In genomic region chr22:39061282-39061681, GRCh38 we compare ENCODE assay signal across 9 cellular contexts. TPM values are rescaled to one million over a fixed set of nuclear protein-coding genes. Genes with fewer than 3 reads are reported as not detected.
"Had no signal": no experiment of that assay in that cellular context is flagged by ENCODE, and none has a peak within 500 bp of the region (broad histone marks: within the 10 kb centered on the region; RNA-seq: fewer than 3 reads in every experiment).

No MANE protein-coding gene starts in this region.

RNA-seq across cellular contexts. Expression of gene APOBEC3H, which starts 35.8 kb away (rescaled TPM):
- total RNA-seq: dermis blood vessel endothelial cell, endothelial cell of umbilical vein, epithelial cell of proximal tubule, gastroesophageal sphincter, hepatocyte, kidney epithelial cell, osteocyte, urinary bladder had no signal
- polyA plus RNA-seq: endothelial cell of umbilical vein, hepatocyte had no signal

RNA-seq across cellular contexts. Expression of gene APOBEC3D, which starts 40.4 kb away (rescaled TPM):
- total RNA-seq: foreskin keratinocyte had no signal
